In the genomic region with DNA sequence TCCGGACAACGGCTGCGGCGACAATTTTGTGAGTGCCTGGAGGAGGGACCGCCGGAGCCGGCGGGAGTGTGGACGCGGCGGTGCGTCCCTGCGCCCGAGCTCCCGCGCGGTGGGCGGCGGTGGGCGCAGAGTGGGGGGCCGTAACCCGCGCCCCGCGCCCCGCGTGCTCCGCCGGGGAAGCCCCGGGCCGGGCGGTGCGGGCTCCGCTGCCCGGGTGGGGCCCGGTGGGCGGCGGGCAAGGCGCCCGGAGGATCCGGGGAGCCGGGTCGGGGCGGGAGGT, we compare ENCODE assay signal across 8 cellular contexts. TPM values are rescaled to one million over a fixed set of nuclear protein-coding genes. Genes with fewer than 3 reads are reported as not detected.
DNase-seq lines count a peak whose midpoint lies in the region; ATAC-seq, FAIRE-seq and TF ChIP-seq lines count a peak whose summit lies in the region.

No MANE protein-coding gene starts in this region.

- peaks cover 2% of the 10 kb centered on the region for H3K79me2 ChIP-seq in keratinocyte (ENCODE audit: control insufficient read depth, insufficient read depth, low read length)

- H3K9me3 ChIP-seq in heart left ventricle (no peaks in the 10 kb centered on the region), keratinocyte (ENCODE audit: control insufficient read depth, low read depth, low read length) (no peaks in the 10 kb centered on the region), thyroid gland (no peaks in the 10 kb centered on the region)

- H3K36me3 ChIP-seq in heart left ventricle (no peaks in the 10 kb centered on the region), keratinocyte (ENCODE audit: control insufficient read depth in 2 of 2, extremely low read depth in 1 of 2, insufficient read depth in 2 of 2, low read length in 2 of 2) (no peaks in the 10 kb centered on the region), thyroid gland (no peaks in the 10 kb centered on the region)

- peak overlapping the region; percentile 87 for H3K4me2 ChIP-seq in keratinocyte (ENCODE audit: control insufficient read depth, extremely low read depth, insufficient read depth, low read depth, low read length)

- peak overlapping the region; percentile 88 for H3K9ac ChIP-seq in keratinocyte (ENCODE audit: control insufficient read depth, extremely low read depth, insufficient read depth, low read length)

- H3K4me1 ChIP-seq in heart left ventricle (peaks cover 0 to 41% (median 8%) of the 10 kb centered on the region in 12 donors), keratinocyte (ENCODE audit: control insufficient read depth, extremely low read depth, insufficient read depth, low read length) (peaks cover 9% of the 10 kb centered on the region), thyroid gland (peaks cover 5 to 18% of the 10 kb centered on the region in 2 donors)

- H3K9me1 ChIP-seq in keratinocyte (ENCODE audit: control insufficient read depth, extremely low read depth, insufficient read depth, low read length), result no peaks in the 10 kb centered on the region

- intact Hi-C loops in heart left ventricle (cut with DNase I), result loop anchor here in 1 of 10 donors (2.0 kb wide), 1 partner anchor 108 kb away; the partner anchor contains the start of gene FKBP14
- intact Hi-C loops in left ventricle myocardium superior (cut with micrococcal nuclease), result no loop called here
- intact Hi-C loops in thyroid gland (cut with DNase I), result loop anchor here (10.0 kb wide), 1 partner anchor 110 kb away; the partner anchor contains the start of genes FKBP14 and PLEKHA8

- 0% methylated on average over 1 to 44 of the region's 44 CpGs for WGBS in heart left ventricle, 4 donors
- no CpG with 5 or more reads among the region's 44 CpGs for WGBS in thyroid gland, 2 donors

- FAIRE-seq in keratinocyte (lab: Jason Lieb, UNC), result no peak

- peak overlapping the region; percentile 70 for H3K4me3 Mint-ChIP-seq in activated CD8-positive, alpha-beta T cell treated with anti-CD3 and anti-CD28 coated beads, Interleukin-2, amount 10 ng/mL, durations not matched to agents 7 days and 5 days

- H3K9me3 Mint-ChIP-seq in activated CD8-positive, alpha-beta T cell treated with anti-CD3 and anti-CD28 coated beads, Interleukin-2, amount 10 ng/mL, durations not matched to agents 7 days and 5 days (ENCODE audit: insufficient read depth), result no peaks in the 10 kb centered on the region

- POLR2A ChIA-PET in activated CD8-positive, alpha-beta T cell treated with anti-CD3 and anti-CD28 coated beads, Interleukin-2, amount 10 ng/mL, durations not matched to agents 7 days and 5 days (lab: Charles Lee), result interaction anchor here (0.9 to 1.2 kb wide), 3 partner anchors 12 to 459 kb away, joined by 3 read pairs; no protein-coding TSS in a partner anchor

- CTCF ChIA-PET in activated CD8-positive, alpha-beta T cell treated with anti-CD3 and anti-CD28 coated beads, Interleukin-2, amount 10 ng/mL, durations not matched to agents 7 days and 5 days (lab: Charles Lee), result interaction anchor here (1.2 to 1.8 kb wide), 3 partner anchors 12 to 74 kb away, joined by 3 to 12 read pairs (median 3); no protein-coding TSS in a partner anchor

- H4K20me1 ChIP-seq in keratinocyte (ENCODE audit: control insufficient read depth, extremely low read depth, insufficient read depth, low read length), result no peaks in the 10 kb centered on the region

- H3K27ac ChIP-seq in heart left ventricle, result peak overlapping the region; percentile 79 to 96 (median 90)
- peak overlapping the region; percentile 74 for H3K27ac ChIP-seq in keratinocyte (ENCODE audit: control insufficient read depth, insufficient read depth, low read length)
- peak overlapping the region; percentile 81 to 89 (median 81) for H3K27ac ChIP-seq in thyroid gland

- ATAC-seq in heart left ventricle (no peak), left ventricle myocardium superior (no peak)
- ATAC-seq in activated CD8-positive, alpha-beta T cell treated with anti-CD3 and anti-CD28 coated beads, Interleukin-2, amount 10 ng/mL, durations not matched to agents 7 days and 5 days, result no peak

- DNase-seq in heart left ventricle, result no peak
- DNase-seq in left ventricle myocardium superior, result no peak
- DNase-seq in activated CD8-positive, alpha-beta T cell treated with anti-CD3 and anti-CD28 coated beads, Interleukin-2, amount 10 ng/mL, durations not matched to agents 7 days and 5 days, result no peak
- DNase-seq in keratinocyte (ENCODE audit: low read depth, low spot score), result no peak
- DNase-seq in thyroid gland, result no peak
- no peak for DNase-seq in C1 segment of cervical spinal cord (lab: John Stamatoyannopoulos, UW)
- no peak for DNase-seq in NK-92 (lab: John Stamatoyannopoulos, UW; ENCODE audit: unreplicated experiment)
- no peak for DNase-seq in erythroblast (lab: John Stamatoyannopoulos, UW)

- H3K36me3 Mint-ChIP-seq in activated CD8-positive, alpha-beta T cell treated with anti-CD3 and anti-CD28 coated beads, Interleukin-2, amount 10 ng/mL, durations not matched to agents 7 days and 5 days (ENCODE audit: low read depth), result no peaks in the 10 kb centered on the region

- peaks cover 44% of the 10 kb centered on the region for H3K27me3 Mint-ChIP-seq in activated CD8-positive, alpha-beta T cell treated with anti-CD3 and anti-CD28 coated beads, Interleukin-2, amount 10 ng/mL, durations not matched to agents 7 days and 5 days (ENCODE audit: low read depth)

- peak overlapping the region; percentile 92 for H2AFZ ChIP-seq in keratinocyte (ENCODE audit: control insufficient read depth, low read length)

- H3K4me1 Mint-ChIP-seq in activated CD8-positive, alpha-beta T cell treated with anti-CD3 and anti-CD28 coated beads, Interleukin-2, amount 10 ng/mL, durations not matched to agents 7 days and 5 days (ENCODE audit: low read depth), result peaks cover 10% of the 10 kb centered on the region

- dilution Hi-C loops in keratinocyte (cut with MboI; ENCODE audit: extremely low pct_ligation_motif_present, low sequenced_read_pairs), result no loop called here

- TF ChIP-seq POLR2A in heart left ventricle (IDR thresholded peaks at IDR 0.05), result no peak
- TF ChIP-seq POLR2A in thyroid gland (IDR thresholded peaks at IDR 0.05), result no peak
- TF ChIP-seq POLR2A in erythroblast (IDR thresholded peaks at IDR 0.05; ENCODE audit: low read length), result no peak

- TF ChIP-seq CTCF in heart left ventricle (IDR thresholded peaks at IDR 0.05) (no peak), keratinocyte (optimal IDR thresholded peaks at IDR 0.05 in 1 of 3, IDR thresholded peaks at IDR 0.05 in 1 of 3, conservative IDR thresholded peaks at IDR 0.05 in 1 of 3; ENCODE audit: extremely low read depth in 1 of 3, insufficient read depth in 2 of 3, low read length in 3 of 3) (no peak), thyroid gland (IDR thresholded peaks at IDR 0.05) (no peak)

- H3K27me3 ChIP-seq in heart left ventricle (no peaks in the 10 kb centered on the region), keratinocyte (ENCODE audit: control insufficient read depth, extremely low read depth, insufficient read depth, low read length) (no peaks in the 10 kb centered on the region), thyroid gland (no peaks in the 10 kb centered on the region)

- no peak overlapping the region for H3K27ac Mint-ChIP-seq in activated CD8-positive, alpha-beta T cell treated with anti-CD3 and anti-CD28 coated beads, Interleukin-2, amount 10 ng/mL, durations not matched to agents 7 days and 5 days

- H3K4me3 ChIP-seq in heart left ventricle (peak overlapping the region; percentile 70 to 99 (median 96)), keratinocyte (ENCODE audit: control insufficient read depth in 2 of 3, extremely low read depth in 1 of 3, insufficient read depth in 2 of 3, low read depth in 1 of 3, low read length in 3 of 3) (peak overlapping the region; percentile 76 to 93 (median 83)), thyroid gland (replicated peaks in 1 of 3) (peak overlapping the region; percentile 33 to 80 (median 73))

RNA-seq across cellular contexts. Expression of gene MTURN, which starts 0.4 kb away (rescaled TPM):
- total RNA-seq in heart left ventricle (10 to 100 TPM; 16.7 to 45.2 (median 21.6) TPM), left ventricle myocardium superior (18.8 TPM), thyroid gland (10 to 100 TPM; 32.0 to 86.3 (median 44.0) TPM)
- polyA plus RNA-seq in heart left ventricle (10 to 100 TPM in 1 of 2 donors, 1 to 10 TPM in 1; 7.7 to 11.1 TPM), keratinocyte (5.9 to 10.9 TPM (median 10.8 TPM) in 3 replicates)
- total RNA-seq in activated CD8-positive, alpha-beta T cell treated with anti-CD3 and anti-CD28 coated beads, Interleukin-2, amount 10 ng/mL, durations not matched to agents 7 days and 5 days, result 1 to 10 TPM; 1.1 to 1.3 TPM
- 5.5 TPM for polyA plus RNA-seq in keratinocyte (2011; ENCODE audit: low read depth)
- 6.6 and 8.5 TPM in 2 replicates for polyA plus RNA-seq in keratinocyte (2011; cell fraction: cytosol; rRNA removed)
- 11.0 and 12.6 TPM in 2 replicates for polyA plus RNA-seq in keratinocyte (2011; cell fraction: nucleus; rRNA removed)
- 7.7 and 9.7 TPM in 2 replicates for polyA plus RNA-seq in keratinocyte (2012; ENCODE audit: low replicate concordance)
- 4.3 to 10.3 TPM (median 9.9 TPM) in 3 replicates for polyA minus RNA-seq in keratinocyte
- 6.1 TPM for polyA minus RNA-seq in keratinocyte (2011; cell fraction: cytosol; rRNA and poly(A)+ RNA removed)
- 5.0 and 10.3 TPM in 2 replicates for polyA minus RNA-seq in keratinocyte (2011; cell fraction: nucleus; rRNA and poly(A)+ RNA removed)
